In genomic region chr15:72474912-72475601, GRCh38 we compare ENCODE assay signal across 1 cellular context.
A peak's percentile ranks its signal among the peaks of the same experiment; 100 is the strongest.
TF ChIP-seq lines count a peak whose summit lies in the region.

No MANE protein-coding gene starts in this region.

TF ChIP-seq in K562, 482 proteins besides CTCF, POLR2A, EP300 and RAD21 (continued from another document and continues in another):
- TF ChIP-seq ZNF134 (CRISPR knock-in tag; conservative IDR thresholded peaks at IDR 0.05) (peak; percentile 79), NR2F6 (CRISPR knock-in tag; IDR thresholded peaks at IDR 0.05) (peak; percentile 9; the same call in 1 of the 2 replicates), RBM17 (IDR thresholded peaks at IDR 0.05; ENCODE audit: borderline replicate concordance, low read depth, low read length) (no peak), ZFX (CRISPR knock-in tag; IDR thresholded peaks at IDR 0.05) (peak; percentile 94), STAT5A (IDR thresholded peaks at IDR 0.05; ENCODE audit: borderline replicate concordance, low read length) (0 out of 2 replicates have a peak, but pooled peaks have one; percentile 12), POLR3A (IDR thresholded peaks at IDR 0.05; ENCODE audit: borderline replicate concordance, extremely low read depth, insufficient read depth, insufficient read length) (no peak), ZEB2 (IDR thresholded peaks at IDR 0.05) (0 out of 2 replicates have a peak, but pooled peaks have one; percentile 43), L3MBTL2 (IDR thresholded peaks at IDR 0.05) (peak; percentile 51), ZNF699 (CRISPR knock-in tag; IDR thresholded peaks at IDR 0.05; ENCODE audit: insufficient replicate concordance) (no peak), VEZF1 (CRISPR knock-in tag; IDR thresholded peaks at IDR 0.05) (peak; percentile 21; the same call in 1 of the 2 replicates), HINFP (tag; conservative IDR thresholded peaks at IDR 0.05; ENCODE audit: low read depth) (no peak), CTBP1 (IDR thresholded peaks at IDR 0.05; ENCODE audit: borderline replicate concordance) (peak; percentile 54; the same call in 1 of the 2 replicates), CCNT2 (IDR thresholded peaks at IDR 0.05; ENCODE audit: borderline replicate concordance, extremely low read depth, insufficient read length, low read depth, low read length) (peak; percentile 12), TBL1XR1 (IDR thresholded peaks at IDR 0.05; ENCODE audit: low read length in 2 of 2) (no peak), NRF1 (conservative IDR thresholded peaks at IDR 0.05 in 1 of 2, IDR thresholded peaks at IDR 0.05 in 1 of 2) (peak; percentile 70 to 77), THRA (IDR thresholded peaks at IDR 0.05) (no peak), ZSCAN32 (CRISPR knock-in tag; IDR thresholded peaks at IDR 0.05) (no peak), ZNF263 (CRISPR knock-in tag; IDR thresholded peaks at IDR 0.05; ENCODE audit: borderline replicate concordance) (peak; percentile 5; the same call in 1 of the 2 replicates), MYBL2 (IDR thresholded peaks at IDR 0.05; ENCODE audit: low read depth) (no peak), MYBL2 (CRISPR knock-in tag; IDR thresholded peaks at IDR 0.05; ENCODE audit: borderline replicate concordance) (peak; percentile 66; the same call in 1 of the 2 replicates), FOXP1 (CRISPR knock-in tag; IDR thresholded peaks at IDR 0.05) (peak; percentile 45; the same call in 1 of the 2 replicates), NR2C2 (CRISPR knock-in tag; IDR thresholded peaks at IDR 0.05) (0 out of 2 replicates have a peak, but pooled peaks have one; percentile 72), NR2C2 (tag; IDR thresholded peaks at IDR 0.05) (0 out of 2 replicates have a peak, but pooled peaks have one; percentile 20), SMAD4 (CRISPR knock-in tag; conservative IDR thresholded peaks at IDR 0.05) (peak; percentile 45), TAF1 (IDR thresholded peaks at IDR 0.05; ENCODE audit: control insufficient read depth, extremely low read depth, insufficient read depth, low read length, severe bottlenecking) (peak; percentile 46), SP1 (CRISPR knock-in tag; IDR thresholded peaks at IDR 0.05) (peak; percentile 14; the same call in 1 of the 2 replicates), POLR2G (IDR thresholded peaks at IDR 0.05; ENCODE audit: low read depth, low read length) (peak; percentile 86), HNRNPLL (IDR thresholded peaks at IDR 0.05; ENCODE audit: low read depth, low read length, poor library complexity, severe bottlenecking) (peak; percentile 54), EP400 (IDR thresholded peaks at IDR 0.05) (peak; percentile 60; the same call in 1 of the 2 replicates), AFF4 (CRISPR knock-in tag; IDR thresholded peaks at IDR 0.05) (0 out of 2 replicates have a peak, but pooled peaks have one; percentile 1), YY1 (IDR thresholded peaks at IDR 0.05; ENCODE audit: borderline replicate concordance in 1 of 3, control insufficient read depth in 1 of 3, extremely low read depth in 1 of 3, insufficient read depth in 3 of 3, insufficient read length in 1 of 3, insufficient replicate concordance in 2 of 3, low read depth in 1 of 3, low read length in 2 of 3) (peak; percentile 33 to 84 (median 72)), ZNF668 (CRISPR knock-in tag; IDR thresholded peaks at IDR 0.05) (no peak), ARID3B (CRISPR knock-in tag; IDR thresholded peaks at IDR 0.05; ENCODE audit: borderline replicate concordance) (0 out of 2 replicates have a peak, but pooled peaks have one; percentile 13), TFAP4 (CRISPR knock-in tag; IDR thresholded peaks at IDR 0.05; ENCODE audit: borderline replicate concordance) (peak; percentile 50; the same call in 1 of the 2 replicates), MYNN (IDR thresholded peaks at IDR 0.05) (peak; percentile 57; the same call in 1 of the 2 replicates), MYNN (CRISPR knock-in tag; IDR thresholded peaks at IDR 0.05) (no peak), ARID3A (IDR thresholded peaks at IDR 0.05; ENCODE audit: borderline replicate concordance, low read depth, low read length) (no peak), CTCFL (IDR thresholded peaks at IDR 0.05; ENCODE audit: borderline replicate concordance, insufficient read depth, low read depth, low read length, poor library complexity, severe bottlenecking) (peak; percentile 60), ESRRA (IDR thresholded peaks at IDR 0.05; ENCODE audit: borderline replicate concordance, low read depth) (peak; percentile 53; the same call in 1 of the 2 replicates), PHF8 (IDR thresholded peaks at IDR 0.05; ENCODE audit: borderline replicate concordance, low read length) (peak; percentile 47; the same call in 1 of the 2 replicates), REST (CRISPR knock-in tag; IDR thresholded peaks at IDR 0.05; ENCODE audit: low read depth) (0 out of 2 replicates have a peak, but pooled peaks have one; percentile 62)
